In the genomic region with DNA sequence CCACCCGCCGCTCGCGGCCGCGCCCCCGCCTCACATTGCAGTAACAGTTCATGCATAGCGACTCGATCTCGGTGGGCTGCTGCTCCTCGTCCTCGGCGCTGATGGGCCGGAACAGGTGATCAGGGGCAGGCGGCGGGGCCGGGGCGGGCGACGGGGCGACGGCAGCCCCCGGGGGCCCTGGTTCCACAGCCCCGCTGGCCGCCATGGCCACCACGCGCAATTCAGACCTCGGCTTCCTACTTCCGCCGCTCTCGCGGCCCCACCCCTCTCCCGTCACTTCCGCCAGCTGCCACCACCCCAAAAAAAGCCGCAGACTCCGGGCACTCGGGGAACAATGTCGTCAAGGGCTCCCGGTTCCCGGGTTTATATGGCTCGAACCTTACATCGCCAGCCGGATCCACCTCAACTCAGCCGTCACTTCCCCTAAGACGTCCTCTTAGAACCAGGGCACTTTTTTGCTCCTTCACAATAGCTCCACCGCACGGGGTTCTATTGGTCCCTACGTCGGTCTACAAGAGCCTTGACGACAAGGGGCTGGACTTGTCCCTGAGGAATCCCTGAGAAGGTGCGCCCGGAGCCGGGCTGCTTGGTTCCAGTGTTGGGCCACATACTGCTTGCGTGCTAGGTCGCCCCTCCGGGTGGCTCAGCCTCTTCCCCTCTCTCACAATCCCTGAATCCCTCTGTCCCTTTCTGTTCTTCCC, we compare ENCODE assay signal across 8 cellular contexts. TPM values are rescaled to one million over a fixed set of nuclear protein-coding genes. Genes with fewer than 3 reads are reported as not detected.
DNase-seq lines count a peak whose midpoint lies in the region; ATAC-seq and TF ChIP-seq lines count a peak whose summit lies in the region.

A gene with protein sequence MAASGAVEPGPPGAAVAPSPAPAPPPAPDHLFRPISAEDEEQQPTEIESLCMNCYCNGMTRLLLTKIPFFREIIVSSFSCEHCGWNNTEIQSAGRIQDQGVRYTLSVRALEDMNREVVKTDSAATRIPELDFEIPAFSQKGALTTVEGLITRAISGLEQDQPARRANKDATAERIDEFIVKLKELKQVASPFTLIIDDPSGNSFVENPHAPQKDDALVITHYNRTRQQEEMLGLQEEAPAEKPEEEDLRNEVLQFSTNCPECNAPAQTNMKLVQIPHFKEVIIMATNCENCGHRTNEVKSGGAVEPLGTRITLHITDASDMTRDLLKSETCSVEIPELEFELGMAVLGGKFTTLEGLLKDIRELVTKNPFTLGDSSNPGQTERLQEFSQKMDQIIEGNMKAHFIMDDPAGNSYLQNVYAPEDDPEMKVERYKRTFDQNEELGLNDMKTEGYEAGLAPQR (minus strand): TSS at position 238 of the 701 bp plus-strand sequence. CDS start 33 bp downstream, at position 205.

- peaks cover 9 to 32% (median 27%) of the 10 kb centered on the region in 4 donors for H3K36me3 ChIP-seq in liver (ENCODE audit: control insufficient read depth in 4 of 4, insufficient read depth in 3 of 4, low read depth in 1 of 4, low read length in 3 of 4)

- WGBS in liver, result under 1% methylated on average over 56 of the region's 56 CpGs

- peak within 1 kb of the TSS; percentile 22 to 84 for H3K9ac ChIP-seq in liver (ENCODE audit: low read depth in 1 of 2, low read length in 2 of 2)

- H3K27me3 ChIP-seq in liver (ENCODE audit: control insufficient read depth in 4 of 4, insufficient read depth in 4 of 4, low read length in 3 of 4), result no peaks in the 10 kb centered on the region

- TF ChIP-seq RAD21 in liver (IDR thresholded peaks at IDR 0.05), result peak in 1 of 2 donors; percentile 24

- no peaks in the 10 kb centered on the region for H3K9me3 ChIP-seq in liver (ENCODE audit: control insufficient read depth in 4 of 4, low read length in 3 of 4)

- peak; percentile 84 for ATAC-seq in GM19043 (IDR thresholded peaks at IDR 0.05; ENCODE audit: low read depth, unreplicated experiment)
- ATAC-seq in HG03342 (IDR thresholded peaks at IDR 0.05; ENCODE audit: unreplicated experiment), result peak; percentile 86

- H3K4me1 ChIP-seq in liver (ENCODE audit: control insufficient read depth in 4 of 4, insufficient read depth in 4 of 4, low read length in 3 of 4), result peaks cover 0 to 58% (median 49%) of the 10 kb centered on the region in 4 donors

- H3K4me3 ChIP-seq in liver (ENCODE audit: low read depth in 1 of 3, low read length in 3 of 3), result peak within 1 kb of the TSS; percentile 42 to 78 (median 68)

- peak; percentile 50 to 66 for DNase-seq in AML-193 (lab: John Stamatoyannopoulos, UW)
- peak; percentile 77 for DNase-seq in NCI-H774 (lab: John Stamatoyannopoulos, UW)
- peak; percentile 86 to 88 for DNase-seq in activated CD4-positive, alpha-beta T cell treated with anti-CD3 and anti-CD28 coated beads, Interleukin-2, amount 50 U/mL, for 48 hours
- DNase-seq in dermis microvascular lymphatic vessel endothelial cell (ENCODE audit: low read depth in 2 of 2), result peak; percentile 46 to 74
- peak; percentile 84 for DNase-seq in stimulated activated CD4-positive, alpha-beta T cell treated with anti-CD3 and anti-CD28 coated beads, Interleukin-4, amount 100 ng/mL, for 1 hour

- no peak for TF ChIP-seq CTCF in liver (IDR thresholded peaks at IDR 0.05; ENCODE audit: low read depth, low read length, missing input control)

- peak within 1 kb of the TSS; percentile 65 to 79 for H3K27ac ChIP-seq in liver (ENCODE audit: low read depth in 1 of 2, low read length in 2 of 2)

TF ChIP-seq in liver, 16 proteins besides CTCF, POLR2A, EP300 and RAD21:
- TF ChIP-seq FOXA2 (IDR thresholded peaks at IDR 0.05) (no peak), TAF1 (conservative IDR thresholded peaks at IDR 0.05) (no peak), HNF4G (IDR thresholded peaks at IDR 0.05) (no peak), RXRA (IDR thresholded peaks at IDR 0.05) (peak in 1 of 2 donors; percentile 40), EGR1 (IDR thresholded peaks at IDR 0.05; ENCODE audit: low read depth in 2 of 2) (no peak), FOXA1 (IDR thresholded peaks at IDR 0.05) (no peak), YY1 (IDR thresholded peaks at IDR 0.05) (peak; percentile 86), GABPA (IDR thresholded peaks at IDR 0.05 in 1 of 2, conservative IDR thresholded peaks at IDR 0.05 in 1 of 2) (peak; percentile 80 to 91), JUND (IDR thresholded peaks at IDR 0.05) (peak; percentile 12 to 35), SP1 (IDR thresholded peaks at IDR 0.05) (peak; percentile 42), NR2F2 (IDR thresholded peaks at IDR 0.05) (no peak), HNF4A (conservative IDR thresholded peaks at IDR 0.05) (peak in 1 of 2 donors; percentile 13)
- TF ChIP-seq, protein P1, sequence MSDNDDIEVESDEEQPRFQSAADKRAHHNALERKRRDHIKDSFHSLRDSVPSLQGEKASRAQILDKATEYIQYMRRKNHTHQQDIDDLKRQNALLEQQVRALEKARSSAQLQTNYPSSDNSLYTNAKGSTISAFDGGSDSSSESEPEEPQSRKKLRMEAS (IDR thresholded peaks at IDR 0.05), result no peak
- TF ChIP-seq, protein P2, sequence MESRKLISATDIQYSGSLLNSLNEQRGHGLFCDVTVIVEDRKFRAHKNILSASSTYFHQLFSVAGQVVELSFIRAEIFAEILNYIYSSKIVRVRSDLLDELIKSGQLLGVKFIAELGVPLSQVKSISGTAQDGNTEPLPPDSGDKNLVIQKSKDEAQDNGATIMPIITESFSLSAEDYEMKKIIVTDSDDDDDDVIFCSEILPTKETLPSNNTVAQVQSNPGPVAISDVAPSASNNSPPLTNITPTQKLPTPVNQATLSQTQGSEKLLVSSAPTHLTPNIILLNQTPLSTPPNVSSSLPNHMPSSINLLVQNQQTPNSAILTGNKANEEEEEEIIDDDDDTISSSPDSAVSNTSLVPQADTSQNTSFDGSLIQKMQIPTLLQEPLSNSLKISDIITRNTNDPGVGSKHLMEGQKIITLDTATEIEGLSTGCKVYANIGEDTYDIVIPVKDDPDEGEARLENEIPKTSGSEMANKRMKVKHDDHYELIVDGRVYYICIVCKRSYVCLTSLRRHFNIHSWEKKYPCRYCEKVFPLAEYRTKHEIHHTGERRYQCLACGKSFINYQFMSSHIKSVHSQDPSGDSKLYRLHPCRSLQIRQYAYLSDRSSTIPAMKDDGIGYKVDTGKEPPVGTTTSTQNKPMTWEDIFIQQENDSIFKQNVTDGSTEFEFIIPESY (IDR thresholded peaks at IDR 0.05), result no peak
- TF ChIP-seq, protein P3, sequence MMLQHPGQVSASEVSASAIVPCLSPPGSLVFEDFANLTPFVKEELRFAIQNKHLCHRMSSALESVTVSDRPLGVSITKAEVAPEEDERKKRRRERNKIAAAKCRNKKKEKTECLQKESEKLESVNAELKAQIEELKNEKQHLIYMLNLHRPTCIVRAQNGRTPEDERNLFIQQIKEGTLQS (IDR thresholded peaks at IDR 0.05), result no peak
- TF ChIP-seq, protein P4, sequence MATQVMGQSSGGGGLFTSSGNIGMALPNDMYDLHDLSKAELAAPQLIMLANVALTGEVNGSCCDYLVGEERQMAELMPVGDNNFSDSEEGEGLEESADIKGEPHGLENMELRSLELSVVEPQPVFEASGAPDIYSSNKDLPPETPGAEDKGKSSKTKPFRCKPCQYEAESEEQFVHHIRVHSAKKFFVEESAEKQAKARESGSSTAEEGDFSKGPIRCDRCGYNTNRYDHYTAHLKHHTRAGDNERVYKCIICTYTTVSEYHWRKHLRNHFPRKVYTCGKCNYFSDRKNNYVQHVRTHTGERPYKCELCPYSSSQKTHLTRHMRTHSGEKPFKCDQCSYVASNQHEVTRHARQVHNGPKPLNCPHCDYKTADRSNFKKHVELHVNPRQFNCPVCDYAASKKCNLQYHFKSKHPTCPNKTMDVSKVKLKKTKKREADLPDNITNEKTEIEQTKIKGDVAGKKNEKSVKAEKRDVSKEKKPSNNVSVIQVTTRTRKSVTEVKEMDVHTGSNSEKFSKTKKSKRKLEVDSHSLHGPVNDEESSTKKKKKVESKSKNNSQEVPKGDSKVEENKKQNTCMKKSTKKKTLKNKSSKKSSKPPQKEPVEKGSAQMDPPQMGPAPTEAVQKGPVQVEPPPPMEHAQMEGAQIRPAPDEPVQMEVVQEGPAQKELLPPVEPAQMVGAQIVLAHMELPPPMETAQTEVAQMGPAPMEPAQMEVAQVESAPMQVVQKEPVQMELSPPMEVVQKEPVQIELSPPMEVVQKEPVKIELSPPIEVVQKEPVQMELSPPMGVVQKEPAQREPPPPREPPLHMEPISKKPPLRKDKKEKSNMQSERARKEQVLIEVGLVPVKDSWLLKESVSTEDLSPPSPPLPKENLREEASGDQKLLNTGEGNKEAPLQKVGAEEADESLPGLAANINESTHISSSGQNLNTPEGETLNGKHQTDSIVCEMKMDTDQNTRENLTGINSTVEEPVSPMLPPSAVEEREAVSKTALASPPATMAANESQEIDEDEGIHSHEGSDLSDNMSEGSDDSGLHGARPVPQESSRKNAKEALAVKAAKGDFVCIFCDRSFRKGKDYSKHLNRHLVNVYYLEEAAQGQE (IDR thresholded peaks at IDR 0.05), result peak; percentile 58
TF ChIP-seq in liver: peak in this region for 7.

RNA-seq across cellular contexts. Expression of the gene that starts here (rescaled TPM):
- total RNA-seq in dermis microvascular lymphatic vessel endothelial cell (19.0 and 24.4 TPM in 2 replicates), liver (10 to 100 TPM in 1 of 2 donors, 1 to 10 TPM in 1; 9.4 to 56.1 TPM)
- polyA plus RNA-seq in liver, result 10 to 100 TPM; 17.9 to 18.8 TPM

Comparison
In these comparisons a context has a peak if more than half of its experiments do, and no peak if none do; other contexts are left out.
1. Peak in every context shown above with its lines: DNase-seq, ATAC-seq, H3K4me3 ChIP-seq and H3K27ac ChIP-seq.